ENCODE assay signal across 8 cellular contexts in genomic region chr11:61701298-61701993, GRCh38. TPM values are rescaled to one million over a fixed set of nuclear protein-coding genes. Genes with fewer than 3 reads are reported as not detected.
DNase-seq lines count a peak whose midpoint lies in the region; ATAC-seq, FAIRE-seq and TF ChIP-seq lines count a peak whose summit lies in the region.

No MANE protein-coding gene starts in this region.

- ATAC-seq in HG02973 (IDR thresholded peaks at IDR 0.05; ENCODE audit: unreplicated experiment) = no peak

- H3K4me1 ChIP-seq in KMS-11 (ENCODE audit: low read depth, poor library complexity, severe bottlenecking) (no peaks in the 10 kb centered on the region), keratinocyte (ENCODE audit: control insufficient read depth, extremely low read depth, insufficient read depth, low read length) (peaks cover 28% of the 10 kb centered on the region)

- H3K27ac ChIP-seq in KMS-11 = no peak overlapping the region
- no peak overlapping the region for H3K27ac ChIP-seq in keratinocyte (ENCODE audit: control insufficient read depth, insufficient read depth, low read length)

- peaks cover 2% of the 10 kb centered on the region for H3K9me1 ChIP-seq in keratinocyte (ENCODE audit: control insufficient read depth, extremely low read depth, insufficient read depth, low read length)

- H3K4me2 ChIP-seq in KMS-11 (no peak overlapping the region), keratinocyte (ENCODE audit: control insufficient read depth, extremely low read depth, insufficient read depth, low read depth, low read length) (no peak overlapping the region)

- peak; percentile 81 for DNase-seq in CD1c-positive myeloid dendritic cell (ENCODE audit: extremely low spot score)
- DNase-seq in SW480 (ENCODE audit: low spot score) = peak; percentile 44
- no peak for DNase-seq in keratinocyte (ENCODE audit: low read depth, low spot score)
- DNase-seq in effector CD8-positive, alpha-beta T cell (lab: John Stamatoyannopoulos, UW) = no peak
- no peak for DNase-seq in 8988T
- no peak for DNase-seq in mucosa of gallbladder (ENCODE audit: low spot score)

- H3K9me3 ChIP-seq in keratinocyte (ENCODE audit: control insufficient read depth, low read depth, low read length) = no peaks in the 10 kb centered on the region

- H3K27me3 ChIP-seq in KMS-11 (ENCODE audit: insufficient read depth, low read depth) (peaks cover 66% of the 10 kb centered on the region), keratinocyte (ENCODE audit: control insufficient read depth, extremely low read depth, insufficient read depth, low read length) (peaks cover 44% of the 10 kb centered on the region)

- H4K20me1 ChIP-seq in KMS-11 (ENCODE audit: insufficient read depth) (no peaks in the 10 kb centered on the region), keratinocyte (ENCODE audit: control insufficient read depth, extremely low read depth, insufficient read depth, low read length) (peaks cover 8% of the 10 kb centered on the region)

- H3K4me3 ChIP-seq in KMS-11 (IDR thresholded peaks at IDR 0.05; ENCODE audit: insufficient read depth, low read depth, low read length) (no peak overlapping the region), keratinocyte (ENCODE audit: control insufficient read depth in 2 of 3, extremely low read depth in 1 of 3, insufficient read depth in 2 of 3, low read depth in 1 of 3, low read length in 3 of 3) (no peak overlapping the region)

- dilution Hi-C loops in keratinocyte (cut with MboI; ENCODE audit: extremely low pct_ligation_motif_present, low sequenced_read_pairs) = no loop called here

- no peak for FAIRE-seq in keratinocyte (lab: Jason Lieb, UNC)

- H3K36me3 ChIP-seq in KMS-11 (ENCODE audit: insufficient read depth) (no peaks in the 10 kb centered on the region), keratinocyte (ENCODE audit: control insufficient read depth in 2 of 2, extremely low read depth in 1 of 2, insufficient read depth in 2 of 2, low read length in 2 of 2) (no peaks in the 10 kb centered on the region)

- no peaks in the 10 kb centered on the region for H3K79me2 ChIP-seq in KMS-11 (ENCODE audit: insufficient read depth, low read depth)
- no peaks in the 10 kb centered on the region for H3K79me2 ChIP-seq in keratinocyte (ENCODE audit: control insufficient read depth, insufficient read depth, low read length)

- H3K9ac ChIP-seq in KMS-11 (no peak overlapping the region), keratinocyte (ENCODE audit: control insufficient read depth, extremely low read depth, insufficient read depth, low read length) (no peak overlapping the region)

- 0 out of 2 replicates have a peak, but pooled peaks have one; percentile 24 for TF ChIP-seq CTCF in KMS-11 (conservative IDR thresholded peaks at IDR 0.05; ENCODE audit: low read depth, low read length)
- peak; percentile 9 to 34 (median 28) for TF ChIP-seq CTCF in keratinocyte (optimal IDR thresholded peaks at IDR 0.05 in 1 of 3, IDR thresholded peaks at IDR 0.05 in 1 of 3, conservative IDR thresholded peaks at IDR 0.05 in 1 of 3; ENCODE audit: extremely low read depth in 1 of 3, insufficient read depth in 2 of 3, low read length in 3 of 3)

- no peak overlapping the region for H2AFZ ChIP-seq in KMS-11 (ENCODE audit: low read depth)
- H2AFZ ChIP-seq in keratinocyte (ENCODE audit: control insufficient read depth, low read length) = no peak overlapping the region

RNA-seq across cellular contexts. Expression of gene DAGLA, which starts 21.3 kb away (rescaled TPM):
- 0.03 to 0.08 TPM (median 0.04 TPM) in 3 replicates for polyA plus RNA-seq in keratinocyte
- not detected for polyA plus RNA-seq in keratinocyte (2011; ENCODE audit: low read depth)
- 0.04 TPM in 2 replicates for polyA plus RNA-seq in keratinocyte (2011; cell fraction: cytosol; rRNA removed)
- polyA plus RNA-seq in keratinocyte (2011; cell fraction: nucleus; rRNA removed) = 0.20 and 0.23 TPM in 2 replicates
- 0.14 TPM in 1 of 2 replicates, not detected in the other for polyA plus RNA-seq in keratinocyte (2012; ENCODE audit: low replicate concordance)
- polyA minus RNA-seq in keratinocyte = 0.07 to 0.26 TPM (median 0.10 TPM) in 3 replicates
- polyA minus RNA-seq in keratinocyte (2011; cell fraction: cytosol; rRNA and poly(A)+ RNA removed) = 0.58 TPM
- polyA minus RNA-seq in keratinocyte (2011; cell fraction: nucleus; rRNA and poly(A)+ RNA removed) = 0.31 and 0.42 TPM in 2 replicates
- total RNA-seq in mucosa of gallbladder = 10.6 TPM

RNA-seq across cellular contexts. Expression of gene MYRF, which starts 51.0 kb away (rescaled TPM):
- 0.14 to 0.24 TPM (median 0.24 TPM) in 3 replicates for polyA plus RNA-seq in keratinocyte
- polyA plus RNA-seq in keratinocyte (2011; ENCODE audit: low read depth) = 0.07 TPM
- 0.13 and 0.17 TPM in 2 replicates for polyA plus RNA-seq in keratinocyte (2011; cell fraction: cytosol; rRNA removed)
- 0.50 and 0.79 TPM in 2 replicates for polyA plus RNA-seq in keratinocyte (2011; cell fraction: nucleus; rRNA removed)
- polyA plus RNA-seq in keratinocyte (2012; ENCODE audit: low replicate concordance) = 0.24 and 0.39 TPM in 2 replicates
- polyA minus RNA-seq in keratinocyte = 0.19 to 1.1 TPM (median 0.20 TPM) in 3 replicates
- polyA minus RNA-seq in keratinocyte (2011; cell fraction: cytosol; rRNA and poly(A)+ RNA removed) = 0.96 TPM
- 0.47 and 0.53 TPM in 2 replicates for polyA minus RNA-seq in keratinocyte (2011; cell fraction: nucleus; rRNA and poly(A)+ RNA removed)
- total RNA-seq in mucosa of gallbladder = 320 TPM

Comparison
In these comparisons a context has a peak if more than half of its experiments do, and no peak if none do; other contexts are left out.
1. DNase-seq: peak in CD1c-positive myeloid dendritic cell (single experiment) and SW480 (single experiment); none in keratinocyte (single experiment), effector CD8-positive, alpha-beta T cell (single experiment), 8988T (single experiment) and mucosa of gallbladder (single experiment).